ENCODE assay signal across 15 cellular contexts in the genomic region with DNA sequence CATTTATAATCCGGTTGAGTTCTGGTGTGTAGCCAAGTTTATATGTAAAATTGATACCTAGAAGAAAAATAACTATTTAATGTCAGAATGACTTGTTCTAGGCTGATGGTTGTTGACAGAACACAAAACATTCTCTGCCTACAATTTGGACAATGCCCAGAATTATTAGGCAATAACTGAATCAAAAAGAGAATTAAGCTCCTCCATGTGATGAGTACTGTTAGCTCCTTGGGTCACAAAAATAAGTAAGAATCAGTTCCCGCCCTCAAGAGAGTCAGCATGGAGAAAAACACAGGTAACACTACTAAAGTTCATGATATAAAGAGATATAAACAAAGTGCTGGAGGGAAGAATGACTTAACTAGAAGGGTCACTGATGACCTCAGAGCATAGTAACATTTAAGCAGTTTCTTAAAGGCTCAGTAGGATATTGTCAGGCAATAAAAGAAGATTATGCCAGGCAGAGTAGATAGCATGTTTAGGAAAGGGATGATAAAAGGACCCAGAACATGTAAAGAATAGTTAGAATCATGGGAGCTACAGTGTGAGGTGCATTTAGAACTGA.
"Had no signal": no experiment of that assay in that cellular context is flagged by ENCODE, and none has a peak within 500 bp of the region (broad histone marks: within the 10 kb centered on the region; RNA-seq: fewer than 3 reads in every experiment).

No MANE protein-coding gene starts in this region.

- H3K36me3 ChIP-seq: esophagus squamous epithelium, left lung, tibial artery, uterus had no signal

- H3K9me3 ChIP-seq: esophagus squamous epithelium, left lung, tibial artery, uterus had no signal

- H3K4me3 ChIP-seq: coronary artery, esophagus squamous epithelium, left lung, tibial artery, uterus had no signal

- DNase-seq: activated CD4-positive, alpha-beta T cell treated with anti-CD3 and anti-CD28 coated beads, Interleukin-2, amount 10 ng/mL, durations not matched to agents 7 days and 5 days; activated CD4-positive, CD25-positive, alpha-beta regulatory T cell; activated naive CD4-positive, alpha-beta T cell; activated naive CD8-positive, alpha-beta T cell treated with anti-CD3 and anti-CD28 coated beads, Interleukin-2, amount 50 U/mL, for 24 hours; esophagus squamous epithelium; hippocampal formation; kidney; left lung; nucleus accumbens; small intestine; stimulated activated CD4-positive, alpha-beta T cell treated with anti-CD3 and anti-CD28 coated beads, Interleukin-4, amount 100 ng/mL, for 24 hours; tibial artery; uterus had no signal

- H3K27ac ChIP-seq: coronary artery, esophagus squamous epithelium, left lung, tibial artery, uterus had no signal

- H3K27me3 ChIP-seq: esophagus squamous epithelium, left lung, tibial artery, uterus had no signal

- H3K4me1 ChIP-seq: left lung, tibial artery, uterus had no signal

- ATAC-seq: activated naive CD8-positive, alpha-beta T cell treated with anti-CD3 and anti-CD28 coated beads, Interleukin-2, amount 50 U/mL, for 24 hours; left lung; natural killer cell treated with Interleukin-12 subunit alpha and Interleukin-12 subunit beta and Interleukin-15 and Interleukin-18, amount 100 ng/mL, for 72 hours had no signal
